In the genomic region with DNA sequence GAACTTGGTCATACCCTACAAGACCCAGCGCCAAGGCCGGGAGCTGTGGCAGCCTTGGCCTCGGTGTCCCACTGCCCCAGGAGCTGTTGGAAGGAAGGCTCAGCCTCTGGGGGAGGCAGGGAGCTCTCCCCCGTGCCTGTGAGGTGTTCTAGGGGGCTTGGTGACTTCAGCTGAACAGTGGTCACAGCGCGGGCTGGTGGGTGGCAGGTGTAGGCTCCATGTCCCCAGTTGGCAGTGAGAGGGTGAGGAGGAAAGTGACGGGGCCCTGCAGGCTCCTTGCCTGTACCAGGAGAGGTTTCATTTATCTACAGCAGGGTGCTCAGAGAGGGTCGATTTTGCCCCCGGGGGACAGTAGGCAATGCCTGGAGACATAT, we compare ENCODE assay signal across 20 cellular contexts. TPM values are rescaled to one million over a fixed set of nuclear protein-coding genes. Genes with fewer than 3 reads are reported as not detected.
DNase-seq lines count a peak whose midpoint lies in the region; ATAC-seq and TF ChIP-seq lines count a peak whose summit lies in the region.
"Had no signal": no experiment of that assay in that cellular context is flagged by ENCODE, and none has a peak within 500 bp of the region (broad histone marks: within the 10 kb centered on the region; RNA-seq: fewer than 3 reads in every experiment).

No MANE protein-coding gene starts in this region.

- no peak overlapping the region for H2AFZ ChIP-seq in mesenchymal stem cell (ENCODE audit: low read depth, low read length)
- no peak overlapping the region for H2AFZ ChIP-seq in trophoblast cell (ENCODE audit: insufficient read depth, low read length, poor library complexity)

- DNase-seq in activated effector memory CD4-positive, alpha-beta T cell treated with anti-CD3 and anti-CD28 coated beads, Interleukin-2, amount 50 U/mL, for 16 hours: peak; percentile 59
- DNase-seq in activated effector memory CD4-positive, alpha-beta T cell treated with Interleukin-2 at 50 U/mL for 16 hours: no peak
- DNase-seq in mesenchymal stem cell (no peak), trophoblast cell (no peak), stomach (peak; percentile 20), NCI-H1048 (lab: John Stamatoyannopoulos, UW) (no peak)
- no peak for DNase-seq in activated CD4-positive, alpha-beta T cell treated with anti-CD3 and anti-CD28 coated beads for 4 hours
- DNase-seq: ACHN; CD4-positive, alpha-beta T cell; KG1; NCI-H1092 treated with DMSO at 0.1 percent for 48 hours; NCI-H1436 treated with DMSO at 0.1 percent for 48 hours; NCI-H2029; NCI-H2227 treated with DMSO at 0.1 percent for 48 hours; NCI-H510A treated with DMSO at 0.1 percent for 48 hours; NCI-H748 treated with DMSO at 0.1 percent for 48 hours had no signal

- TF ChIP-seq EP300 in stomach (IDR thresholded peaks at IDR 0.05): no peak

- H2BK5ac ChIP-seq in mesenchymal stem cell (ENCODE audit: low read depth, low read length, poor library complexity, severe bottlenecking) (no peak overlapping the region), trophoblast cell (ENCODE audit: low read depth, low read length, poor library complexity) (no peak overlapping the region)

- H4K8ac ChIP-seq in mesenchymal stem cell (ENCODE audit: low read length) (peak overlapping the region; percentile 4), trophoblast cell (ENCODE audit: low read depth, low read length) (no peak overlapping the region)

- H3K27me3 ChIP-seq in mesenchymal stem cell (ENCODE audit: control insufficient read depth in 1 of 2, insufficient read depth in 1 of 2, low read length in 2 of 2) (peaks cover 24 to 91% of the 10 kb centered on the region in 2 experiments), trophoblast cell (ENCODE audit: insufficient read depth, low read length) (no peaks in the 10 kb centered on the region), stomach (peaks cover 0 to 47% (median 0%) of the 10 kb centered on the region in 3 donors)
- H3K27me3 ChIP-seq: BLaER1 had no signal

- H2BK15ac ChIP-seq in mesenchymal stem cell (ENCODE audit: low read depth, poor library complexity, severe bottlenecking): peak overlapping the region; percentile 70

- no peak overlapping the region for H3K4me3 ChIP-seq in mesenchymal stem cell (ENCODE audit: insufficient read depth in 1 of 2, low read depth in 1 of 2, low read length in 2 of 2)
- H3K4me3 ChIP-seq in trophoblast cell (ENCODE audit: low read depth, low read length): peak overlapping the region; percentile 43
- H3K4me3 ChIP-seq in stomach: no peak overlapping the region
- H3K4me3 ChIP-seq: BLaER1 had no signal

- no peak overlapping the region for H2AK5ac ChIP-seq in mesenchymal stem cell (ENCODE audit: low read length, severe bottlenecking)
- H2AK5ac ChIP-seq in trophoblast cell (ENCODE audit: low read length): no peak overlapping the region

- H3K9me3 ChIP-seq in mesenchymal stem cell (ENCODE audit: control insufficient read depth, low read length) (peaks cover 8% of the 10 kb centered on the region), trophoblast cell (ENCODE audit: insufficient read depth, low read depth, low read length) (peaks cover 5% of the 10 kb centered on the region), stomach (peaks cover 0 to 10% (median 4%) of the 10 kb centered on the region in 4 donors)
- H3K9me3 ChIP-seq: BLaER1 had no signal

- no peak for TF ChIP-seq POLR2A in stomach (IDR thresholded peaks at IDR 0.05)

- H4K91ac ChIP-seq in mesenchymal stem cell (ENCODE audit: low read length) (peak overlapping the region; percentile 87), trophoblast cell (ENCODE audit: low read depth, low read length) (no peak overlapping the region)

- no peak overlapping the region for H3K23ac ChIP-seq in mesenchymal stem cell (ENCODE audit: low read length in 2 of 2)
- H3K23ac ChIP-seq in trophoblast cell (ENCODE audit: low read length): no peak overlapping the region

- H3K79me1 ChIP-seq in mesenchymal stem cell (replicated peaks; ENCODE audit: low read length, poor library complexity, severe bottlenecking) (no peaks in the 10 kb centered on the region), trophoblast cell (ENCODE audit: low read length) (no peaks in the 10 kb centered on the region)

- no peak overlapping the region for H3K9ac ChIP-seq in mesenchymal stem cell (ENCODE audit: low read length)
- no peak overlapping the region for H3K9ac ChIP-seq in trophoblast cell (ENCODE audit: low read length)
- H3K9ac ChIP-seq: BLaER1 had no signal

- intact Hi-C loops in stomach (cut with DNase I; ENCODE audit: low total_unique reads): no loop called here

- H3K4me2 ChIP-seq in mesenchymal stem cell (ENCODE audit: low read length, poor library complexity, severe bottlenecking) (no peak overlapping the region), trophoblast cell (ENCODE audit: low read length) (no peak overlapping the region)
- H3K4me2 ChIP-seq: BLaER1 had no signal

- H2BK12ac ChIP-seq in mesenchymal stem cell (ENCODE audit: low read length in 2 of 2): peak overlapping the region; percentile 47 to 80
- H2BK12ac ChIP-seq in trophoblast cell (ENCODE audit: low read length): no peak overlapping the region

- H3K4ac ChIP-seq in mesenchymal stem cell (ENCODE audit: low read depth in 1 of 2, low read length in 2 of 2) (peak overlapping the region in 1 of 2 experiments; percentile 80), trophoblast cell (ENCODE audit: low read depth, low read length) (no peak overlapping the region)

- H3K79me2 ChIP-seq in trophoblast cell (ENCODE audit: control insufficient read depth, insufficient read depth, low read length, poor library complexity): no peaks in the 10 kb centered on the region

- peaks cover 4% of the 10 kb centered on the region for H3K4me1 ChIP-seq in mesenchymal stem cell (ENCODE audit: control insufficient read depth, insufficient read depth, low read depth, low read length)
- peaks cover 0 to 3% of the 10 kb centered on the region in 2 experiments for H3K4me1 ChIP-seq in trophoblast cell (ENCODE audit: control insufficient read depth in 1 of 2, insufficient read depth in 2 of 2, low read length in 2 of 2)
- H3K4me1 ChIP-seq in stomach: peaks cover 0 to 8% (median 0%) of the 10 kb centered on the region in 4 donors
- H3K4me1 ChIP-seq: BLaER1 had no signal

- no peak for TF ChIP-seq CTCF in stomach (IDR thresholded peaks at IDR 0.05)

- H3K27ac ChIP-seq in mesenchymal stem cell (ENCODE audit: low read length, poor library complexity, severe bottlenecking) (no peak overlapping the region), trophoblast cell (ENCODE audit: low read depth, low read length) (no peak overlapping the region), stomach (no peak overlapping the region)
- H3K27ac ChIP-seq: 22Rv1, BLaER1, RWPE1 had no signal

- no peak overlapping the region for H4K12ac ChIP-seq in trophoblast cell (ENCODE audit: low read depth, low read length)

- no peak for ATAC-seq in GM21529 (IDR thresholded peaks at IDR 0.05; ENCODE audit: unreplicated experiment)

- H2BK120ac ChIP-seq in mesenchymal stem cell (ENCODE audit: low read depth, low read length) (peak overlapping the region; percentile 71), trophoblast cell (ENCODE audit: insufficient read depth, low read length, poor library complexity) (no peak overlapping the region)

- H3K18ac ChIP-seq in mesenchymal stem cell (ENCODE audit: low read depth in 1 of 2, low read length in 2 of 2): peak overlapping the region; percentile 37 to 44
- H3K18ac ChIP-seq in trophoblast cell (ENCODE audit: low read length): no peak overlapping the region

- H3K36me3 ChIP-seq in mesenchymal stem cell (ENCODE audit: control insufficient read depth in 1 of 2, insufficient read depth in 2 of 2, low read depth in 1 of 2, low read length in 2 of 2) (no peaks in the 10 kb centered on the region), trophoblast cell (ENCODE audit: control insufficient read depth in 1 of 2, insufficient read depth in 2 of 2, low read length in 2 of 2) (no peaks in the 10 kb centered on the region), stomach (no peaks in the 10 kb centered on the region)
- H3K36me3 ChIP-seq: BLaER1 had no signal

- WGBS in mesenchymal stem cell: 91% methylated on average over 7 of the region's 9 CpGs
- WGBS in trophoblast cell (ENCODE audit: extremely low coverage, insufficient coverage, insufficient read length): no CpG with 5 or more reads among the region's 9 CpGs
- 77 to 87% (median 84%) methylated on average over 9 of the region's 9 CpGs for WGBS in stomach, 5 donors

- peak overlapping the region in 1 of 2 experiments; percentile 14 for H3K14ac ChIP-seq in mesenchymal stem cell (ENCODE audit: low read length in 2 of 2)
- no peak overlapping the region for H3K14ac ChIP-seq in trophoblast cell (ENCODE audit: low read length)

RNA-seq across cellular contexts. Expression of a gene that starts 47.5 kb away (rescaled TPM):
- 80.9 TPM for polyA plus RNA-seq in mesenchymal stem cell (2013, experiment 1 of 2)
- polyA plus RNA-seq in mesenchymal stem cell (2013, experiment 2 of 2): 81.8 TPM
- 2.7 and 4.0 TPM in 2 replicates for polyA plus RNA-seq in trophoblast cell (2013)
- total RNA-seq in stomach: 10 to 100 TPM in 1 of 5 donors, not detected in 4; 24.6 TPM
- polyA plus RNA-seq in stomach: 1 to 10 TPM in 1 of 3 donors, under 1 TPM in 2; 0.05 to 6.7 (median 0.19) TPM
- total RNA-seq: CD4-positive, alpha-beta T cell had no signal

RNA-seq across cellular contexts. Expression of a gene that starts 51.8 kb away (rescaled TPM):
- 0.12 TPM for polyA plus RNA-seq in mesenchymal stem cell (2013, experiment 1 of 2)
- polyA plus RNA-seq in mesenchymal stem cell (2013, experiment 2 of 2): 0.01 TPM
- polyA plus RNA-seq in trophoblast cell (2013): 0.18 and 0.23 TPM in 2 replicates
- 100 to 1,000 TPM in 3 of 5 donors, 10 to 100 TPM in 2; 26.4 to 390 (median 124) TPM for total RNA-seq in stomach
- polyA plus RNA-seq in stomach: 100 to 1,000 TPM in 1 of 3 donors, 10 to 100 TPM in 2; 13.4 to 131 (median 30.6) TPM
- total RNA-seq: CD4-positive, alpha-beta T cell had no signal

Comparison
In these comparisons a context has a peak if more than half of its experiments do, and no peak if none do; other contexts are left out.
1. DNase-seq: peak in activated effector memory CD4-positive, alpha-beta T cell treated with anti-CD3 and anti-CD28 coated beads, Interleukin-2, amount 50 U/mL, for 16 hours (single experiment) and stomach (single experiment); none in activated effector memory CD4-positive, alpha-beta T cell treated with Interleukin-2 at 50 U/mL for 16 hours (single experiment), mesenchymal stem cell (single experiment), trophoblast cell (0 of 2), NCI-H1048 (single experiment) and activated CD4-positive, alpha-beta T cell treated with anti-CD3 and anti-CD28 coated beads for 4 hours (0 of 2).